In genomic region chr6:79874531-79875132, GRCh38 we compare ENCODE assay signal across 24 cellular contexts.
DNase-seq lines count a peak whose midpoint lies in the region; ATAC-seq, FAIRE-seq and TF ChIP-seq lines count a peak whose summit lies in the region.
"Had no signal": no experiment of that assay in that cellular context is flagged by ENCODE, and none has a peak within 500 bp of the region (broad histone marks: within the 10 kb centered on the region; RNA-seq: fewer than 3 reads in every experiment).

No MANE protein-coding gene starts in this region.

- no peaks in the 10 kb centered on the region for H3K36me3 ChIP-seq in GM23248 (ENCODE audit: low read depth)
- H3K36me3 ChIP-seq in HepG2 (replicated peaks in 1 of 2; ENCODE audit: control insufficient read depth in 1 of 2, insufficient read depth in 2 of 2, low read length in 2 of 2), result no peaks in the 10 kb centered on the region
- H3K36me3 ChIP-seq: suprapubic skin had no signal

- POLR2A ChIA-PET in HepG2 (lab: Yijun Ruan, JAX) (no interaction called here), T-cell (lab: Charles Lee) (no interaction called here)

- peaks cover 24% of the 10 kb centered on the region for H3F3A ChIP-seq in GM23248 (ENCODE audit: insufficient read depth)

- no peaks in the 10 kb centered on the region for H3K9me3 Mint-ChIP-seq in T-cell
- H3K9me3 Mint-ChIP-seq: activated CD4-positive, alpha-beta memory T cell treated with anti-CD3 and anti-CD28 coated beads, Interleukin-2, amount 10 ng/mL, durations not matched to agents 7 days and 5 days; nephron progenitor cell had no signal

- H3K9me2 ChIP-seq in GM23248 (ENCODE audit: insufficient read depth), result no peaks in the 10 kb centered on the region

- DNase-seq in GM23248 (peak; percentile 67), NOMO-1 treated with dmso at 0.1 percent for 144 hours (lab: John Stamatoyannopoulos, UW; ENCODE audit: unreplicated experiment) (peak; percentile 72), amniotic epithelial cell (ENCODE audit: low read depth) (peak; percentile 84), HepG2 (ENCODE audit: low spot score) (no peak), NCI-H1436 treated with DMSO at 0.1 percent for 48 hours (lab: John Stamatoyannopoulos, UW) (no peak), mesenteric fat pad (ENCODE audit: low spot score) (no peak), T-cell (no peak), NK-92 (lab: John Stamatoyannopoulos, UW; ENCODE audit: unreplicated experiment) (no peak)
- DNase-seq: ACHN; activated CD4-positive, alpha-beta memory T cell treated with anti-CD3 and anti-CD28 coated beads, Interleukin-2, amount 10 ng/mL, durations not matched to agents 7 days and 5 days; activated effector memory CD4-positive, alpha-beta T cell treated with Interleukin-2 at 50 U/mL for 16 hours; body of pancreas; midbrain; NCI-H1048; NCI-H1930; NCI-H2227 treated with DMSO at 0.1 percent for 48 hours; NCI-H82; nephron progenitor cell; posterior cingulate gyrus had no signal

- no peak overlapping the region for H3K27ac Mint-ChIP-seq in T-cell
- H3K27ac Mint-ChIP-seq: activated CD4-positive, alpha-beta memory T cell treated with anti-CD3 and anti-CD28 coated beads, Interleukin-2, amount 10 ng/mL, durations not matched to agents 7 days and 5 days; nephron progenitor cell had no signal

- H3K4me1 Mint-ChIP-seq in T-cell, result peaks cover 5 to 7% (median 6%) of the 10 kb centered on the region in 3 donors

- 40 to 51% methylated on average over 5 of the region's 5 CpGs for WGBS in GM23248 (ENCODE audit: low coverage in 1 of 2, low lambda C conversion rate in 2 of 2, missing lambda C conversion rate in 2 of 2), 2 experiments
- 4% methylated on average over 5 of the region's 5 CpGs for WGBS in HepG2 (ENCODE audit: low lambda C conversion rate)

- no peak for TF ChIP-seq RAD21 in HepG2 (CRISPR knock-in tag; IDR thresholded peaks at IDR 0.05)

- H3K4me2 ChIP-seq in GM23248 (ENCODE audit: unreplicated experiment) (peak overlapping the region; percentile 4), HepG2 (ENCODE audit: low read depth, low read length) (no peak overlapping the region)

- no peaks in the 10 kb centered on the region for H3K36me3 Mint-ChIP-seq in T-cell

- H3K4me3 ChIP-seq in GM23248 (no peak overlapping the region), HepG2 (replicated peaks in 1 of 3; ENCODE audit: insufficient read depth in 1 of 3, low read depth in 2 of 3, low read length in 3 of 3) (no peak overlapping the region)
- H3K4me3 ChIP-seq: body of pancreas, suprapubic skin had no signal

- no peak for FAIRE-seq in HepG2 (lab: Jason Lieb, UNC)
- FAIRE-seq: colon, GM18507 had no signal

- H3K27me3 Mint-ChIP-seq in T-cell, result peaks cover 26 to 28% of the 10 kb centered on the region in 2 donors

- H4K20me1 ChIP-seq in GM23248 (ENCODE audit: insufficient read depth), result no peaks in the 10 kb centered on the region
- H4K20me1 ChIP-seq in HepG2 (ENCODE audit: insufficient read depth, low read length), result no peaks in the 10 kb centered on the region

- H3K4me1 ChIP-seq in GM23248 (ENCODE audit: insufficient read depth) (peaks cover 24% of the 10 kb centered on the region), HepG2 (ENCODE audit: insufficient read depth, low read length) (peaks cover 6% of the 10 kb centered on the region)

- CTCF ChIA-PET in HepG2 (lab: Yijun Ruan, JAX; ENCODE audit: low intra/inter-chr PET ratio, low total read pairs) (no interaction called here), T-cell (lab: Charles Lee) (interaction anchor here in 1 of 2 donors (1.4 kb wide), 1 partner anchor 14 kb away, joined by 3 read pairs; no protein-coding TSS in a partner anchor)

- TF ChIP-seq EP300 in HepG2 (IDR thresholded peaks at IDR 0.05; ENCODE audit: low read depth in 2 of 2, low read length in 2 of 2), result no peak
- TF ChIP-seq EP300 in HepG2 (CRISPR knock-in tag; IDR thresholded peaks at IDR 0.05; ENCODE audit: borderline replicate concordance), result no peak

- TF ChIP-seq POLR2A in HepG2 (IDR thresholded peaks at IDR 0.05; ENCODE audit: insufficient read depth in 1 of 2, low read depth in 2 of 2, low read length in 2 of 2), result no peak

- no peak overlapping the region for H3K4me3 Mint-ChIP-seq in T-cell
- H3K4me3 Mint-ChIP-seq: activated CD4-positive, alpha-beta memory T cell treated with anti-CD3 and anti-CD28 coated beads, Interleukin-2, amount 10 ng/mL, durations not matched to agents 7 days and 5 days; nephron progenitor cell had no signal

- H3K27me3 ChIP-seq in GM23248 (replicated peaks; ENCODE audit: insufficient read depth), result no peaks in the 10 kb centered on the region
- peaks cover 0 to 8% of the 10 kb centered on the region in 2 experiments; a peak in 1 of 5 replicates for H3K27me3 ChIP-seq in HepG2 (ENCODE audit: control insufficient read depth in 1 of 2, insufficient read depth in 2 of 2, low read length in 2 of 2)
- H3K27me3 ChIP-seq: body of pancreas, suprapubic skin had no signal

- TF ChIP-seq CTCF in HepG2 (CRISPR knock-in tag; IDR thresholded peaks at IDR 0.05), result no peak

- no TSS peak for BruUV-seq in HepG2 (replicated peaks; lab: Mats Ljungman, UMichigan)

- H3K9ac ChIP-seq in GM23248 (no peak overlapping the region), HepG2 (ENCODE audit: insufficient read depth, low read depth, low read length) (no peak overlapping the region)

- intact Hi-C loops in HepG2 (cut with micrococcal nuclease; ENCODE audit: unreplicated experiment), result no loop called here

- H3K79me2 ChIP-seq in GM23248 (ENCODE audit: insufficient read depth) (no peaks in the 10 kb centered on the region), HepG2 (ENCODE audit: insufficient read depth, low read length) (no peaks in the 10 kb centered on the region)

- in situ Hi-C loops in GM23248 (cut with MboI), result no loop called here
- in situ Hi-C loops in HepG2 (cut with HindIII; ENCODE audit: extremely low pct_ligation_motif_present, low pct_unique_long_range_greater_than_20kb), result no loop called here

- H3K9me3 ChIP-seq in GM23248 (ENCODE audit: low read depth) (no peaks in the 10 kb centered on the region), HepG2 (ENCODE audit: low read length) (no peaks in the 10 kb centered on the region)
- H3K9me3 ChIP-seq: body of pancreas, suprapubic skin had no signal

- H3K27ac ChIP-seq in GM23248, result 0 out of 2 replicates have a peak overlapping the region, but pooled peaks have one; percentile 8
- H3K27ac ChIP-seq in HepG2 (ENCODE audit: extremely low read length, insufficient read depth, low read length), result no peak overlapping the region
- H3K27ac ChIP-seq: body of pancreas, C4-2B had no signal

- H2AFZ ChIP-seq in GM23248 (no peak overlapping the region), HepG2 (ENCODE audit: low read length) (no peak overlapping the region)

- ATAC-seq in HepG2, result no peak
- no peak for ATAC-seq in T-cell (replicated peaks in 1 of 4)
- ATAC-seq: body of pancreas, SK-N-SH treated with all-trans-retinoic acid at 6 μM for 48 hours had no signal

TF ChIP-seq in HepG2, 621 proteins besides CTCF, POLR2A, EP300 and RAD21:
- no peak for TF ChIP-seq PTBP1 (IDR thresholded peaks at IDR 0.05; ENCODE audit: low read depth, low read length, poor library complexity, severe bottlenecking)
- TF ChIP-seq CCDC6 (CRISPR knock-in tag; IDR thresholded peaks at IDR 0.05), result no peak
- no peak for TF ChIP-seq ZNF264 (CRISPR knock-in tag; IDR thresholded peaks at IDR 0.05)
- 0 out of 2 replicates have a peak, but pooled peaks have one; percentile 41 for TF ChIP-seq CEBPB (IDR thresholded peaks at IDR 0.05; ENCODE audit: borderline replicate concordance, low read depth, low read length)
- no peak for TF ChIP-seq ISX (CRISPR knock-in tag; conservative IDR thresholded peaks at IDR 0.05)
- TF ChIP-seq, protein P1, sequence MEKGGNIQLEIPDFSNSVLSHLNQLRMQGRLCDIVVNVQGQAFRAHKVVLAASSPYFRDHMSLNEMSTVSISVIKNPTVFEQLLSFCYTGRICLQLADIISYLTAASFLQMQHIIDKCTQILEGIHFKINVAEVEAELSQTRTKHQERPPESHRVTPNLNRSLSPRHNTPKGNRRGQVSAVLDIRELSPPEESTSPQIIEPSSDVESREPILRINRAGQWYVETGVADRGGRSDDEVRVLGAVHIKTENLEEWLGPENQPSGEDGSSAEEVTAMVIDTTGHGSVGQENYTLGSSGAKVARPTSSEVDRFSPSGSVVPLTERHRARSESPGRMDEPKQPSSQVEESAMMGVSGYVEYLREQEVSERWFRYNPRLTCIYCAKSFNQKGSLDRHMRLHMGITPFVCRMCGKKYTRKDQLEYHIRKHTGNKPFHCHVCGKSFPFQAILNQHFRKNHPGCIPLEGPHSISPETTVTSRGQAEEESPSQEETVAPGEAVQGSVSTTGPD (CRISPR knock-in tag; IDR thresholded peaks at IDR 0.05), result no peak
- TF ChIP-seq MATR3 (CRISPR knock-in tag; IDR thresholded peaks at IDR 0.05), result no peak
- no peak for TF ChIP-seq ZGPAT (CRISPR knock-in tag; IDR thresholded peaks at IDR 0.05)
- no peak for TF ChIP-seq FOXP1 (IDR thresholded peaks at IDR 0.05)
- no peak for TF ChIP-seq FOXP1 (CRISPR knock-in tag; IDR thresholded peaks at IDR 0.05)

Comparison
In these comparisons a context has a peak if more than half of its experiments do, and no peak if none do; other contexts are left out.
1. DNase-seq: peak in GM23248 (single experiment), NOMO-1 treated with dmso at 0.1 percent for 144 hours (single experiment) and amniotic epithelial cell (single experiment); none in HepG2 (single experiment), NCI-H1436 treated with DMSO at 0.1 percent for 48 hours (single experiment), mesenteric fat pad (single experiment), T-cell (0 of 34) and NK-92 (single experiment).